In the genomic region with DNA sequence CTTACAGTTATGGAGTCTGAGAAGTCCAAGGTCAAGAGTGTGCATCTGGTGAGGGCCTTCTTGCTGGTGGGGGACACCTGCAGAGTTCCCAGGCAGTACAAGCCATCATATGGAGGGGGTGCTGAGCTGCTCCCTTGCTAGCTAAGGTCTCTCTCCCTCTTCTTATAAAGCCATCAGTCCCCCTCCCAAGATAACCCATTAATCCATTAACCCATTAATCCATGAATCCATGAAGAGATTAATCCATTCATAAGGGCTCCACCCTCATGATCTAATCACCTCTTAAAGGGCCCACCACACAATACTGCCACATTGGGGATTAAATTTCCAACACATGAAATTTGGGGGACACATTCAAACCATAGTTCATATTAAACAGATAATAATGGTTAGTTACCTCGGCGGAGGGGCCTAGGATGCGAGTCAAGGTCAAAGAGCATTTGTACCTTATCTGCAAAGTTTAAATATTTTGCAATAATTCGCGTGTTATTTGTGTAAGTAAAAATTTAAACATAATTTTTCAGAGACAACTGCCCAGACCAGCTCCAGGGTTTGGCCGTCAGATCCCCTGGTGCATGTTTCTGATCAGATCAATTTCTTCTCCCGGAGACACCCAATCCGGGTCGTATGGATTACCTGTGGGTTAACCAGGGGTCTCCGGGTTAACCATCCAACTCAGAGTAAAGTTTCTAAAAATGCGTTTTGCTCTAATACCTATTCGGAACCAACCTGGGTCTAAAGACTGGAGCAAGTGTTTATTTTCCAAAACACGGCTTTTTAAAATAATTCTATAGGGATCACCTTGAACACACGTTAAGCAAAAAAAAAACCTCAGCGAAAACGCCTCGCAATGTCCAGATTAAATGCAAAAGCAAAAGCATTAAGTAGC, we compare ENCODE assay signal across 1 cellular context.
TF ChIP-seq lines count a peak whose summit lies in the region.

No MANE protein-coding gene starts in this region.

TF ChIP-seq in HEK293, 187 proteins besides CTCF, POLR2A, EP300 and RAD21 (continued from another document and continues in another):
- TF ChIP-seq ZBTB26 (tag by site-specific recombination; optimal IDR thresholded peaks at IDR 0.05) (no peak), ZNF169 (tag by site-specific recombination; IDR thresholded peaks at IDR 0.05) (no peak), ZNF623 (tag by site-specific recombination; IDR thresholded peaks at IDR 0.05) (no peak; the same call in 1 of the 2 replicates), BCL11A (tag by site-specific recombination; IDR thresholded peaks at IDR 0.05; ENCODE audit: low read depth) (no peak), ZNF2 (tag by site-specific recombination; IDR thresholded peaks at IDR 0.05) (no peak), PATZ1 (tag by site-specific recombination; IDR thresholded peaks at IDR 0.05) (peak; percentile 53), ZNF132 (tag by site-specific recombination; IDR thresholded peaks at IDR 0.05; ENCODE audit: borderline replicate concordance) (no peak), ZNF140 (tag by site-specific recombination; IDR thresholded peaks at IDR 0.05) (no peak), PRDM1 (tag by site-specific recombination; IDR thresholded peaks at IDR 0.05) (no peak), ZNF677 (tag by site-specific recombination; IDR thresholded peaks at IDR 0.05) (no peak), ZNF174 (tag by site-specific recombination; IDR thresholded peaks at IDR 0.05) (no peak), ZEB2 (tag by site-specific recombination; IDR thresholded peaks at IDR 0.05) (no peak), ZNF10 (tag by site-specific recombination; IDR thresholded peaks at IDR 0.05) (0 out of 2 replicates have a peak, but pooled peaks have one; percentile 6), ZFP3 (tag by site-specific recombination; IDR thresholded peaks at IDR 0.05; ENCODE audit: low read depth) (no peak), SCRT2 (tag by site-specific recombination; IDR thresholded peaks at IDR 0.05) (no peak), SP7 (tag by site-specific recombination; IDR thresholded peaks at IDR 0.05) (no peak; the same call in 1 of the 2 replicates), INSM2 (tag by site-specific recombination; IDR thresholded peaks at IDR 0.05) (no peak), ZNF600 (tag by site-specific recombination; IDR thresholded peaks at IDR 0.05) (no peak), ZNF558 (tag by site-specific recombination; IDR thresholded peaks at IDR 0.05) (no peak), HOXA7 (CRISPR knock-in tag; IDR thresholded peaks at IDR 0.05; ENCODE audit: borderline replicate concordance) (no peak), ZSCAN23 (tag by site-specific recombination; IDR thresholded peaks at IDR 0.05) (no peak), ZNF138 (tag by site-specific recombination; IDR thresholded peaks at IDR 0.05; ENCODE audit: borderline replicate concordance) (no peak), ZNF114 (tag by site-specific recombination; IDR thresholded peaks at IDR 0.05) (no peak), ZNF335 (tag by site-specific recombination; conservative IDR thresholded peaks at IDR 0.05) (peak; percentile 54), PBX3 (CRISPR knock-in tag; IDR thresholded peaks at IDR 0.05) (no peak), ZNF776 (tag by site-specific recombination; IDR thresholded peaks at IDR 0.05; ENCODE audit: borderline replicate concordance) (no peak), ZNF155 (tag by site-specific recombination; IDR thresholded peaks at IDR 0.05) (no peak), ZFP69B (tag by site-specific recombination; IDR thresholded peaks at IDR 0.05) (no peak), ZSCAN30 (tag by site-specific recombination; IDR thresholded peaks at IDR 0.05) (no peak), OVOL3 (tag by site-specific recombination; IDR thresholded peaks at IDR 0.05) (no peak; the same call in 1 of the 2 replicates), SCRT1 (tag by site-specific recombination; IDR thresholded peaks at IDR 0.05; ENCODE audit: borderline replicate concordance) (peak; percentile 8; the same call in 1 of the 2 replicates), MEIS1 (CRISPR knock-in tag; IDR thresholded peaks at IDR 0.05; ENCODE audit: borderline replicate concordance) (no peak), OSR2 (tag by site-specific recombination; IDR thresholded peaks at IDR 0.05) (no peak)
- TF ChIP-seq, protein P1, sequence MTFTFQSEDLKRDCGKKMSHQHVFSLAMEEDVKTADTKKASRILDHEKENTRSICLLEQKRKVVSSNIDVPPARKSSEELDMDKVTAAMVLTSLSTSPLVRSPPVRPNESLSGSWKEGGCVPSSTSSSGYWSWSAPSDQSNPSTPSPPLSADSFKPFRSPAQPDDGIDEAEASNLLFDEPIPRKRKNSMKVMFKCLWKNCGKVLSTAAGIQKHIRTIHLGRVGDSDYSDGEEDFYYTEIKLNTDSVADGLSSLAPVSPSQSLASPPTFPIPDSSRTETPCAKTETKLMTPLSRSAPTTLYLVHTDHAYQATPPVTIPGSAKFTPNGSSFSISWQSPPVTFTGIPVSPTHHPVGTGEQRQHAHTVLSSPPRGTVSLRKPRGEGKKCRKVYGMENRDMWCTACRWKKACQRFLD (tag by site-specific recombination; IDR thresholded peaks at IDR 0.05), result no peak
- TF ChIP-seq, protein P2, sequence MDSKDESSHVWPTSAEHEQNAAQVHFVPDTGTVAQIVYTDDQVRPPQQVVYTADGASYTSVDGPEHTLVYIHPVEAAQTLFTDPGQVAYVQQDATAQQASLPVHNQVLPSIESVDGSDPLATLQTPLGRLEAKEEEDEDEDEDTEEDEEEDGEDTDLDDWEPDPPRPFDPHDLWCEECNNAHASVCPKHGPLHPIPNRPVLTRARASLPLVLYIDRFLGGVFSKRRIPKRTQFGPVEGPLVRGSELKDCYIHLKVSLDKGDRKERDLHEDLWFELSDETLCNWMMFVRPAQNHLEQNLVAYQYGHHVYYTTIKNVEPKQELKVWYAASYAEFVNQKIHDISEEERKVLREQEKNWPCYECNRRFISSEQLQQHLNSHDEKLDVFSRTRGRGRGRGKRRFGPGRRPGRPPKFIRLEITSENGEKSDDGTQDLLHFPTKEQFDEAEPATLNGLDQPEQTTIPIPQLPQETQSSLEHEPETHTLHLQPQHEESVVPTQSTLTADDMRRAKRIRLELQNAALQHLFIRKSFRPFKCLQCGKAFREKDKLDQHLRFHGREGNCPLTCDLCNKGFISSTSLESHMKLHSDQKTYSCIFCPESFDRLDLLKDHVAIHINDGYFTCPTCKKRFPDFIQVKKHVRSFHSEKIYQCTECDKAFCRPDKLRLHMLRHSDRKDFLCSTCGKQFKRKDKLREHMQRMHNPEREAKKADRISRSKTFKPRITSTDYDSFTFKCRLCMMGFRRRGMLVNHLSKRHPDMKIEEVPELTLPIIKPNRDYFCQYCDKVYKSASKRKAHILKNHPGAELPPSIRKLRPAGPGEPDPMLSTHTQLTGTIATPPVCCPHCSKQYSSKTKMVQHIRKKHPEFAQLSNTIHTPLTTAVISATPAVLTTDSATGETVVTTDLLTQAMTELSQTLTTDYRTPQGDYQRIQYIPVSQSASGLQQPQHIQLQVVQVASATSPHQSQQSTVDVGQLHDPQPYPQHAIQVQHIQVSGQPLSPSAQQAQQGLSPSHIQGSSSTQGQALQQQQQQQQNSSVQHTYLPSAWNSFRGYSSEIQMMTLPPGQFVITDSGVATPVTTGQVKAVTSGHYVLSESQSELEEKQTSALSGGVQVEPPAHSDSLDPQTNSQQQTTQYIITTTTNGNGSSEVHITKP (tag by site-specific recombination; IDR thresholded peaks at IDR 0.05), result peak; percentile 76
- TF ChIP-seq, protein P3, sequence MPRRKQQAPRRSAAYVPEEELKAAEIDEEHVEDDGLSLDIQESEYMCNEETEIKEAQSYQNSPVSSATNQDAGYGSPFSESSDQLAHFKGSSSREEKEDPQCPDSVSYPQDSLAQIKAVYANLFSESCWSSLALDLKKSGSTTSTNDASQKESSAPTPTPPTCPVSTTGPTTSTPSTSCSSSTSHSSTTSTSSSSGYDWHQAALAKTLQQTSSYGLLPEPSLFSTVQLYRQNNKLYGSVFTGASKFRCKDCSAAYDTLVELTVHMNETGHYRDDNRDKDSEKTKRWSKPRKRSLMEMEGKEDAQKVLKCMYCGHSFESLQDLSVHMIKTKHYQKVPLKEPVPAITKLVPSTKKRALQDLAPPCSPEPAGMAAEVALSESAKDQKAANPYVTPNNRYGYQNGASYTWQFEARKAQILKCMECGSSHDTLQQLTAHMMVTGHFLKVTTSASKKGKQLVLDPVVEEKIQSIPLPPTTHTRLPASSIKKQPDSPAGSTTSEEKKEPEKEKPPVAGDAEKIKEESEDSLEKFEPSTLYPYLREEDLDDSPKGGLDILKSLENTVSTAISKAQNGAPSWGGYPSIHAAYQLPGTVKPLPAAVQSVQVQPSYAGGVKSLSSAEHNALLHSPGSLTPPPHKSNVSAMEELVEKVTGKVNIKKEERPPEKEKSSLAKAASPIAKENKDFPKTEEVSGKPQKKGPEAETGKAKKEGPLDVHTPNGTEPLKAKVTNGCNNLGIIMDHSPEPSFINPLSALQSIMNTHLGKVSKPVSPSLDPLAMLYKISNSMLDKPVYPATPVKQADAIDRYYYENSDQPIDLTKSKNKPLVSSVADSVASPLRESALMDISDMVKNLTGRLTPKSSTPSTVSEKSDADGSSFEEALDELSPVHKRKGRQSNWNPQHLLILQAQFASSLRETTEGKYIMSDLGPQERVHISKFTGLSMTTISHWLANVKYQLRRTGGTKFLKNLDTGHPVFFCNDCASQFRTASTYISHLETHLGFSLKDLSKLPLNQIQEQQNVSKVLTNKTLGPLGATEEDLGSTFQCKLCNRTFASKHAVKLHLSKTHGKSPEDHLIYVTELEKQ (tag by site-specific recombination; IDR thresholded peaks at IDR 0.05; ENCODE audit: borderline replicate concordance), result no peak
- TF ChIP-seq, protein P4, sequence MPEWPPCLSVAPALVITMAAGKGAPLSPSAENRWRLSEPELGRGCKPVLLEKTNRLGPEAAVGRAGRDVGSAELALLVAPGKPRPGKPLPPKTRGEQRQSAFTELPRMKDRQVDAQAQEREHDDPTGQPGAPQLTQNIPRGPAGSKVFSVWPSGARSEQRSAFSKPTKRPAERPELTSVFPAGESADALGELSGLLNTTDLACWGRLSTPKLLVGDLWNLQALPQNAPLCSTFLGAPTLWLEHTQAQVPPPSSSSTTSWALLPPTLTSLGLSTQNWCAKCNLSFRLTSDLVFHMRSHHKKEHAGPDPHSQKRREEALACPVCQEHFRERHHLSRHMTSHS (tag by site-specific recombination; IDR thresholded peaks at IDR 0.05), result no peak
- TF ChIP-seq, protein P5, sequence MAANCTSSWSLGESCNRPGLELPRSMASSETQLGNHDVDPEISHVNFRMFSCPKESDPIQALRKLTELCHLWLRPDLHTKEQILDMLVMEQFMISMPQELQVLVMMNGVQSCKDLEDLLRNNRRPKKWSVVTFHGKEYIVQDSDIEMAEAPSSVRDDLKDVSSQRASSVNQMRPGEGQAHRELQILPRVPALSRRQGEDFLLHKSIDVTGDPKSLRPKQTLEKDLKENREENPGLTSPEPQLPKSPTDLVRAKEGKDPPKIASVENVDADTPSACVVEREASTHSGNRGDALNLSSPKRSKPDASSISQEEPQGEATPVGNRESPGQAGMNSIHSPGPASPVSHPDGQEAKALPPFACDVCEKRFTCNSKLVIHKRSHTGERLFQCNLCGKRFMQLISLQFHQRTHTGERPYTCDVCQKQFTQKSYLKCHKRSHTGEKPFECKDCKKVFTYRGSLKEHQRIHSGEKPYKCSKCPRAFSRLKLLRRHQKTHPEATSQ (tag by site-specific recombination; IDR thresholded peaks at IDR 0.05), result no peak
- TF ChIP-seq, protein P6, sequence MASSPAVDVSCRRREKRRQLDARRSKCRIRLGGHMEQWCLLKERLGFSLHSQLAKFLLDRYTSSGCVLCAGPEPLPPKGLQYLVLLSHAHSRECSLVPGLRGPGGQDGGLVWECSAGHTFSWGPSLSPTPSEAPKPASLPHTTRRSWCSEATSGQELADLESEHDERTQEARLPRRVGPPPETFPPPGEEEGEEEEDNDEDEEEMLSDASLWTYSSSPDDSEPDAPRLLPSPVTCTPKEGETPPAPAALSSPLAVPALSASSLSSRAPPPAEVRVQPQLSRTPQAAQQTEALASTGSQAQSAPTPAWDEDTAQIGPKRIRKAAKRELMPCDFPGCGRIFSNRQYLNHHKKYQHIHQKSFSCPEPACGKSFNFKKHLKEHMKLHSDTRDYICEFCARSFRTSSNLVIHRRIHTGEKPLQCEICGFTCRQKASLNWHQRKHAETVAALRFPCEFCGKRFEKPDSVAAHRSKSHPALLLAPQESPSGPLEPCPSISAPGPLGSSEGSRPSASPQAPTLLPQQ (tag by site-specific recombination; IDR thresholded peaks at IDR 0.05), result peak; percentile 61
